16 cellular contexts compared by ENCODE assay signal in the genomic region with DNA sequence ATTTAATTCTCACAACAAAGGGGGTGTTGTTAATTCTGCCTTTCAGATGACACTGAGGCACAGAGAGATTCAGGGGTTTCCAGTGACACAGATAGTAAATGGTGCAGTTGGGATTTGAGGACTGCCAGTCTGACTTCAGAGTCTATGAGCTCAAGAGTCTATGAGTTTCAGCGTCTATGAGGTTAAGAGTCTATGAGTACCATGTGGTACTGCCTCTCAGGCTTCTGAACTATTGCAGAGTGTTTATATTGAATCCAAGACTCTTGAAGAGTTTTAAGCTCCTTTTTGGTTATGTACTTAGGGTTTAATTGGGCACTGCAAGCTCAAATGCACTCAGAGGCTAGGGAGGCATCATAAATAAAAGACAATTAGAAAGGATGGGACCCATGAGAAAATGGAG.
DNase-seq lines count a peak whose midpoint lies in the region; ATAC-seq and TF ChIP-seq lines count a peak whose summit lies in the region.
"Had no signal": no experiment of that assay in that cellular context is flagged by ENCODE, and none has a peak within 500 bp of the region (broad histone marks: within the 10 kb centered on the region; RNA-seq: fewer than 3 reads in every experiment).

No MANE protein-coding gene starts in this region.

- ATAC-seq in WTC11: no peak
- ATAC-seq in left lung: peak; percentile 93
- ATAC-seq in GM21619 (IDR thresholded peaks at IDR 0.05; ENCODE audit: unreplicated experiment): no peak
- ATAC-seq: GM12878, HCT116 had no signal

- DNase-seq in NCI-H187 treated with DMSO at 0.1 percent for 48 hours (lab: John Stamatoyannopoulos, UW): peak; percentile 44
- no peak for DNase-seq in WTC11 (ENCODE audit: low spot score)
- no peak for DNase-seq in left lung
- DNase-seq in lower leg skin (ENCODE audit: low spot score in 2 of 2): no peak
- DNase-seq in NCI-H345 treated with DMSO at 0.1 percent for 48 hours (lab: John Stamatoyannopoulos, UW; ENCODE audit: unreplicated experiment): no peak
- DNase-seq in DMS114 treated with DMSO at 0.1 percent for 48 hours (lab: John Stamatoyannopoulos, UW; ENCODE audit: unreplicated experiment): no peak
- DNase-seq: 8988T; AML-193; C1 segment of cervical spinal cord; CD4-positive, alpha-beta memory T cell; DMS53; GM23248 had no signal

- H3K36me3 Mint-ChIP-seq in WTC11: peaks cover 9% of the 10 kb centered on the region
- H3K36me3 Mint-ChIP-seq: CD4-positive, alpha-beta memory T cell had no signal

- H3K27me3 ChIP-seq in BLaER1: no peaks in the 10 kb centered on the region
- peaks cover 0 to 2% of the 10 kb centered on the region in 2 donors for H3K27me3 ChIP-seq in left lung

- H3K36me3 ChIP-seq in BLaER1: peaks cover 8% of the 10 kb centered on the region; the same call in 1 of the 2 replicates
- no peaks in the 10 kb centered on the region for H3K36me3 ChIP-seq in left lung

- 0 out of 2 replicates have a peak overlapping the region, but pooled peaks have one; percentile 20 for H3K27ac Mint-ChIP-seq in WTC11
- H3K27ac Mint-ChIP-seq: CD4-positive, alpha-beta memory T cell had no signal

- H3K27me3 Mint-ChIP-seq in WTC11 (ENCODE audit: low read depth): peaks cover 5% of the 10 kb centered on the region; the same call in 1 of the 2 replicates

- no peak overlapping the region for H3K9ac ChIP-seq in BLaER1
- H3K9ac ChIP-seq: GM23248 had no signal

- peaks cover 47% of the 10 kb centered on the region for H3K4me1 ChIP-seq in BLaER1
- H3K4me1 ChIP-seq in left lung: no peaks in the 10 kb centered on the region

- H3K9me3 ChIP-seq in BLaER1 (peaks cover 63% of the 10 kb centered on the region), left lung (peaks cover 0 to 2% of the 10 kb centered on the region in 2 donors)

- 79 to 85% methylated on average over 1 of the region's 1 CpG for WGBS in lower leg skin, 2 donors

- no peak overlapping the region for H3K4me3 Mint-ChIP-seq in WTC11
- H3K4me3 Mint-ChIP-seq: CD4-positive, alpha-beta memory T cell had no signal

- no peak overlapping the region for H3K4me3 ChIP-seq in BLaER1
- H3K4me3 ChIP-seq in left lung: no peak overlapping the region
- H3K4me3 ChIP-seq in lower leg skin (ENCODE audit: low read depth, poor library complexity, severe bottlenecking): no peak overlapping the region
- H3K4me3 ChIP-seq: GM12878, GM23248 had no signal

- no peak overlapping the region for H3K4me2 ChIP-seq in BLaER1

- H3K9me3 Mint-ChIP-seq in WTC11: peaks cover 10% of the 10 kb centered on the region

- intact Hi-C loops in left lung (cut with DNase I): no loop called here
- intact Hi-C loops in lower leg skin (cut with DNase I; ENCODE audit: low total_unique reads): no loop called here

- peaks cover 14% of the 10 kb centered on the region for H3K4me1 Mint-ChIP-seq in WTC11
- H3K4me1 Mint-ChIP-seq: CD4-positive, alpha-beta memory T cell had no signal

- TF ChIP-seq POLR2A in lower leg skin (IDR thresholded peaks at IDR 0.05): no peak

- POLR2A ChIA-PET in WTC11 (lab: Charles Lee): no interaction called here

- CTCF ChIA-PET in WTC11 (lab: Charles Lee): no interaction called here

- TF ChIP-seq CTCF in WTC11 (IDR thresholded peaks at IDR 0.05): no peak
- no peak for TF ChIP-seq CTCF in left lung (IDR thresholded peaks at IDR 0.05)
- TF ChIP-seq CTCF in lower leg skin (IDR thresholded peaks at IDR 0.05): no peak

- H3K27ac ChIP-seq in BLaER1: peak overlapping the region; percentile 29; the same call in 1 of the 2 replicates
- no peak overlapping the region for H3K27ac ChIP-seq in left lung
- H3K27ac ChIP-seq: GM23248 had no signal

- no peaks in the 10 kb centered on the region for H4K20me1 ChIP-seq in BLaER1

TF ChIP-seq in WTC11, 78 proteins besides CTCF, POLR2A, EP300 and RAD21:
- TF ChIP-seq NFE2L1 (CRISPR knock-in tag; IDR thresholded peaks at IDR 0.05): no peak
- no peak for TF ChIP-seq ZNF317 (CRISPR knock-in tag; IDR thresholded peaks at IDR 0.05; ENCODE audit: borderline replicate concordance, low read depth)
- no peak for TF ChIP-seq HMGA2 (CRISPR knock-in tag; IDR thresholded peaks at IDR 0.05)
- TF ChIP-seq ZNF396 (CRISPR knock-in tag; IDR thresholded peaks at IDR 0.05; ENCODE audit: borderline replicate concordance): no peak
- TF ChIP-seq ETV6 (CRISPR knock-in tag; IDR thresholded peaks at IDR 0.05): no peak
- no peak for TF ChIP-seq NFYB (CRISPR knock-in tag; conservative IDR thresholded peaks at IDR 0.05; ENCODE audit: low read depth)
TF ChIP-seq in WTC11: peak in this region for 0.
